1 cellular context compared by ENCODE assay signal in genomic region chr1:63322248-63322943, GRCh38.
A peak's percentile ranks its signal among the peaks of the same experiment; 100 is the strongest.
TF ChIP-seq lines count a peak whose summit lies in the region.

Gene FOXD3 (plus strand): TSS chr1:63322567. CDS start chr1:63323059, 492 bp downstream.

TF ChIP-seq in HEK293, 187 proteins besides CTCF, POLR2A, EP300 and RAD21 (continued from another document and continues in another):
- TF ChIP-seq ZBTB44 (tag by site-specific recombination; IDR thresholded peaks at IDR 0.05) = no peak
- 0 out of 2 replicates have a peak, but pooled peaks have one; percentile 12 for TF ChIP-seq ZSCAN16 (tag by site-specific recombination; IDR thresholded peaks at IDR 0.05)
- no peak for TF ChIP-seq ZNF404 (tag by site-specific recombination; IDR thresholded peaks at IDR 0.05)
- TF ChIP-seq ZNF146 (tag by site-specific recombination; IDR thresholded peaks at IDR 0.05) = no peak
- TF ChIP-seq ZNF24 (tag by site-specific recombination; IDR thresholded peaks at IDR 0.05) = 0 out of 2 replicates have a peak, but pooled peaks have one; percentile 20
- no peak for TF ChIP-seq ZBTB7A (tag by site-specific recombination; IDR thresholded peaks at IDR 0.05; ENCODE audit: low read depth)
- TF ChIP-seq ZNF664 (tag by site-specific recombination; IDR thresholded peaks at IDR 0.05) = no peak
- no peak for TF ChIP-seq ZNF792 (tag by site-specific recombination; IDR thresholded peaks at IDR 0.05)
- no peak for TF ChIP-seq ZNF48 (tag by site-specific recombination; IDR thresholded peaks at IDR 0.05)
- peak; percentile 78 for TF ChIP-seq HIC1 (tag by site-specific recombination; IDR thresholded peaks at IDR 0.05)
- peak; percentile 87 for TF ChIP-seq ATF2 (tag by site-specific recombination; IDR thresholded peaks at IDR 0.05; ENCODE audit: low read depth)
- no peak for TF ChIP-seq ZNF660 (tag by site-specific recombination; IDR thresholded peaks at IDR 0.05)
- TF ChIP-seq ZNF561 (tag by site-specific recombination; IDR thresholded peaks at IDR 0.05; ENCODE audit: borderline replicate concordance) = peak; percentile 8; the same call in 1 of the 2 replicates
- no peak for TF ChIP-seq ZSCAN30 (tag by site-specific recombination; IDR thresholded peaks at IDR 0.05)
- no peak for TF ChIP-seq BCL6B (tag by site-specific recombination; IDR thresholded peaks at IDR 0.05)
- TF ChIP-seq ZNF658 (tag by site-specific recombination; IDR thresholded peaks at IDR 0.05) = no peak
- peak; percentile 65; the same call in 1 of the 2 replicates for TF ChIP-seq ZBTB48 (tag by site-specific recombination; IDR thresholded peaks at IDR 0.05)
- no peak for TF ChIP-seq ZNF530 (tag by site-specific recombination; IDR thresholded peaks at IDR 0.05; ENCODE audit: low read depth)
- peak; percentile 39; the same call in 1 of the 2 replicates for TF ChIP-seq ZNF394 (tag by site-specific recombination; IDR thresholded peaks at IDR 0.05; ENCODE audit: borderline replicate concordance)
- peak; percentile 98 for TF ChIP-seq ZFHX2 (tag by site-specific recombination; conservative IDR thresholded peaks at IDR 0.05)
- peak; percentile 58 for TF ChIP-seq KLF10 (tag by site-specific recombination; IDR thresholded peaks at IDR 0.05)
- no peak for TF ChIP-seq ZNF19 (tag by site-specific recombination; IDR thresholded peaks at IDR 0.05; ENCODE audit: low read depth)
- TF ChIP-seq ZNF391 (tag by site-specific recombination; IDR thresholded peaks at IDR 0.05; ENCODE audit: borderline replicate concordance, low read depth) = no peak
- peak; percentile 59; the same call in 1 of the 2 replicates for TF ChIP-seq ZFP37 (tag by site-specific recombination; IDR thresholded peaks at IDR 0.05)
- TF ChIP-seq ZNF707 (tag by site-specific recombination; IDR thresholded peaks at IDR 0.05) = no peak
- TF ChIP-seq PATZ1 (tag by site-specific recombination; IDR thresholded peaks at IDR 0.05) = peak; percentile 81
- no peak for TF ChIP-seq SALL2 (tag by site-specific recombination; IDR thresholded peaks at IDR 0.05; ENCODE audit: borderline replicate concordance)
- peak; percentile 28; the same call in 1 of the 2 replicates for TF ChIP-seq ZBTB20 (tag by site-specific recombination; IDR thresholded peaks at IDR 0.05)
- no peak for TF ChIP-seq ZNF362 (tag by site-specific recombination; IDR thresholded peaks at IDR 0.05)
- TF ChIP-seq ZNF654 (tag by site-specific recombination; IDR thresholded peaks at IDR 0.05; ENCODE audit: low read depth) = no peak
- no peak; the same call in 1 of the 2 replicates for TF ChIP-seq ZNF341 (tag by site-specific recombination; IDR thresholded peaks at IDR 0.05; ENCODE audit: low read depth)
- no peak for TF ChIP-seq ZNF549 (tag by site-specific recombination; IDR thresholded peaks at IDR 0.05)
- no peak for TF ChIP-seq ZNF350 (tag by site-specific recombination; IDR thresholded peaks at IDR 0.05)
- TF ChIP-seq ZNF488 (tag by site-specific recombination; IDR thresholded peaks at IDR 0.05) = no peak
- no peak for TF ChIP-seq RBAK (tag by site-specific recombination; IDR thresholded peaks at IDR 0.05)
- no peak for TF ChIP-seq ZBTB49 (tag by site-specific recombination; IDR thresholded peaks at IDR 0.05; ENCODE audit: low read depth)
- no peak for TF ChIP-seq YY1 (tag by site-specific recombination; IDR thresholded peaks at IDR 0.05)
- TF ChIP-seq ZNF518A (tag by site-specific recombination; conservative IDR thresholded peaks at IDR 0.05; ENCODE audit: low read depth) = no peak
- TF ChIP-seq FEZF1 (tag by site-specific recombination; IDR thresholded peaks at IDR 0.05) = no peak
- TF ChIP-seq ZBTB8A (tag by site-specific recombination; IDR thresholded peaks at IDR 0.05) = peak; percentile 96
- no peak for TF ChIP-seq GLI2 (tag by site-specific recombination; IDR thresholded peaks at IDR 0.05; ENCODE audit: borderline replicate concordance, low read depth)
- no peak for TF ChIP-seq ZNF623 (tag by site-specific recombination; IDR thresholded peaks at IDR 0.05)
- peak; percentile 78 for TF ChIP-seq SP7 (tag by site-specific recombination; IDR thresholded peaks at IDR 0.05)
- no peak for TF ChIP-seq ZNF433 (tag by site-specific recombination; IDR thresholded peaks at IDR 0.05; ENCODE audit: low read depth)
- TF ChIP-seq TCF7L2 (IDR thresholded peaks at IDR 0.05; ENCODE audit: borderline replicate concordance, low read depth, low read length) = no peak
- TF ChIP-seq ZNF473 (tag by site-specific recombination; IDR thresholded peaks at IDR 0.05) = no peak
- TF ChIP-seq ZNF596 (tag by site-specific recombination; IDR thresholded peaks at IDR 0.05) = 0 out of 2 replicates have a peak, but pooled peaks have one; percentile 22
